13 cellular contexts compared by ENCODE assay signal in genomic region chr6:130138909-130139242, GRCh38.
DNase-seq lines count a peak whose midpoint lies in the region; ATAC-seq and TF ChIP-seq lines count a peak whose summit lies in the region.
"Had no signal": no experiment of that assay in that cellular context is flagged by ENCODE, and none has a peak within 500 bp of the region (broad histone marks: within the 10 kb centered on the region; RNA-seq: fewer than 3 reads in every experiment).

No MANE protein-coding gene starts in this region.

- H3K4me1 ChIP-seq in body of pancreas = no peaks in the 10 kb centered on the region
- H3K4me1 ChIP-seq: vagina had no signal

- no peaks in the 10 kb centered on the region for H3K27me3 Mint-ChIP-seq in activated naive CD4-positive, alpha-beta T cell treated with anti-CD3 and anti-CD28 coated beads, Interleukin-2, amount 10 ng/mL, durations not matched to agents 7 days and 5 days
- H3K27me3 Mint-ChIP-seq in natural killer cell treated with Interleukin-12 subunit alpha and Interleukin-12 subunit beta and Interleukin-15 and Interleukin-18, amount 100 ng/mL, for 72 hours = no peaks in the 10 kb centered on the region

- no peak overlapping the region for H3K4me3 ChIP-seq in body of pancreas
- H3K4me3 ChIP-seq: vagina had no signal

- H3K9me3 Mint-ChIP-seq in activated naive CD4-positive, alpha-beta T cell treated with anti-CD3 and anti-CD28 coated beads, Interleukin-2, amount 10 ng/mL, durations not matched to agents 7 days and 5 days = peaks cover 1% of the 10 kb centered on the region
- peaks cover 6% of the 10 kb centered on the region for H3K9me3 Mint-ChIP-seq in natural killer cell treated with Interleukin-12 subunit alpha and Interleukin-12 subunit beta and Interleukin-15 and Interleukin-18, amount 100 ng/mL, for 72 hours
- H3K9me3 Mint-ChIP-seq: HFFc6 had no signal

- H3K4me3 Mint-ChIP-seq in activated naive CD4-positive, alpha-beta T cell treated with anti-CD3 and anti-CD28 coated beads, Interleukin-2, amount 10 ng/mL, durations not matched to agents 7 days and 5 days = peak overlapping the region; percentile 52
- H3K4me3 Mint-ChIP-seq in natural killer cell treated with Interleukin-12 subunit alpha and Interleukin-12 subunit beta and Interleukin-15 and Interleukin-18, amount 100 ng/mL, for 72 hours = peak overlapping the region; percentile 84
- H3K4me3 Mint-ChIP-seq: HFFc6 had no signal

- DNase-seq in activated naive CD4-positive, alpha-beta T cell treated with anti-CD3 and anti-CD28 coated beads, Interleukin-2, amount 10 ng/mL, durations not matched to agents 7 days and 5 days = no peak
- no peak for DNase-seq in activated naive CD4-positive, alpha-beta T cell (lab: John Stamatoyannopoulos, UW)
- no peak for DNase-seq in natural killer cell treated with Interleukin-12 subunit alpha and Interleukin-12 subunit beta and Interleukin-15 and Interleukin-18, amount 100 ng/mL, for 72 hours (ENCODE audit: low spot score)
- DNase-seq in NCI-H510A (lab: John Stamatoyannopoulos, UW) (no peak), glomerular visceral epithelial cell (ENCODE audit: extremely low spot score) (no peak), body of pancreas (no peak)
- DNase-seq: DMS79, HFFc6, NCI-H1417 had no signal

- H3K36me3 Mint-ChIP-seq in activated naive CD4-positive, alpha-beta T cell treated with anti-CD3 and anti-CD28 coated beads, Interleukin-2, amount 10 ng/mL, durations not matched to agents 7 days and 5 days = peaks cover 77% of the 10 kb centered on the region
- H3K36me3 Mint-ChIP-seq in natural killer cell treated with Interleukin-12 subunit alpha and Interleukin-12 subunit beta and Interleukin-15 and Interleukin-18, amount 100 ng/mL, for 72 hours = peaks cover 14% of the 10 kb centered on the region

- ATAC-seq in GM21786 (IDR thresholded peaks at IDR 0.05; ENCODE audit: unreplicated experiment) = peak; percentile 39
- peak; percentile 15 for ATAC-seq in HG03520 (IDR thresholded peaks at IDR 0.05; ENCODE audit: unreplicated experiment)
- ATAC-seq in natural killer cell treated with Interleukin-12 subunit alpha and Interleukin-12 subunit beta and Interleukin-15 and Interleukin-18, amount 100 ng/mL, for 72 hours = peak; percentile 18 to 28
- ATAC-seq in body of pancreas = no peak

- H3K27ac Mint-ChIP-seq in activated naive CD4-positive, alpha-beta T cell treated with anti-CD3 and anti-CD28 coated beads, Interleukin-2, amount 10 ng/mL, durations not matched to agents 7 days and 5 days = peak overlapping the region; percentile 84
- peak overlapping the region; percentile 80 to 94 for H3K27ac Mint-ChIP-seq in natural killer cell treated with Interleukin-12 subunit alpha and Interleukin-12 subunit beta and Interleukin-15 and Interleukin-18, amount 100 ng/mL, for 72 hours
- H3K27ac Mint-ChIP-seq: HFFc6 had no signal

- H3K4me1 Mint-ChIP-seq in activated naive CD4-positive, alpha-beta T cell treated with anti-CD3 and anti-CD28 coated beads, Interleukin-2, amount 10 ng/mL, durations not matched to agents 7 days and 5 days = peaks cover 70% of the 10 kb centered on the region
- peaks cover 56 to 60% of the 10 kb centered on the region in 2 donors for H3K4me1 Mint-ChIP-seq in natural killer cell treated with Interleukin-12 subunit alpha and Interleukin-12 subunit beta and Interleukin-15 and Interleukin-18, amount 100 ng/mL, for 72 hours (ENCODE audit: low read depth in 2 of 2)

- TF ChIP-seq CTCF in body of pancreas (IDR thresholded peaks at IDR 0.05) = no peak

- no peaks in the 10 kb centered on the region for H3K27me3 ChIP-seq in body of pancreas
- H3K27me3 ChIP-seq: neutrophil, vagina had no signal

- TF ChIP-seq POLR2A in body of pancreas (IDR thresholded peaks at IDR 0.05) = no peak

- no peak overlapping the region for H3K27ac ChIP-seq in body of pancreas
- H3K27ac ChIP-seq: neutrophil, vagina had no signal

- no peaks in the 10 kb centered on the region for H3K36me3 ChIP-seq in body of pancreas (replicated peaks in 1 of 2; ENCODE audit: insufficient read depth in 1 of 2, low read depth in 2 of 2)
- H3K36me3 ChIP-seq: neutrophil had no signal

- intact Hi-C loops in body of pancreas (cut with DNase I) = no loop called here

- CTCF ChIA-PET in activated naive CD4-positive, alpha-beta T cell treated with anti-CD3 and anti-CD28 coated beads, Interleukin-2, amount 10 ng/mL, durations not matched to agents 7 days and 5 days (lab: Charles Lee) = interaction anchor here (1.2 kb wide), 1 partner anchor 27 kb away, joined by 3 read pairs; no protein-coding TSS in a partner anchor

- WGBS in body of pancreas, 2 donors = 43 to 54% methylated on average over 3 of the region's 3 CpGs

- no peaks in the 10 kb centered on the region for H3K9me3 ChIP-seq in body of pancreas
- H3K9me3 ChIP-seq: neutrophil, vagina had no signal
